In genomic region chr5:2166979-2167377, GRCh38 we compare ENCODE assay signal across 32 cellular contexts.
"Had no signal": no experiment of that assay in that cellular context is flagged by ENCODE, and none has a peak within 500 bp of the region (broad histone marks: within the 10 kb centered on the region; RNA-seq: fewer than 3 reads in every experiment).

No MANE protein-coding gene starts in this region.

- ATAC-seq: activated CD8-positive, alpha-beta T cell treated with anti-CD3 and anti-CD28 coated beads for 36 hours; activated T-cell treated with anti-CD3 and anti-CD28 coated beads, Interleukin-2, amount 50 U/mL, for 72 hours; activated T-helper 17 cell treated with anti-CD3 and anti-CD28 coated beads, Interleukin-2, amount 50 U/mL, for 72 hours; PC-3 had no signal

- H3K27ac Mint-ChIP-seq: activated CD4-positive, alpha-beta T cell treated with anti-CD3 and anti-CD28 coated beads, Interleukin-2, amount 10 ng/mL, durations not matched to agents 24 days and 14 days; activated CD8-positive, alpha-beta T cell treated with anti-CD3 and anti-CD28 coated beads for 36 hours; activated naive CD8-positive, alpha-beta T cell treated with anti-CD3 and anti-CD28 coated beads for 36 hours; activated T-cell treated with anti-CD3 and anti-CD28 coated beads, Interleukin-2, amount 50 U/mL, for 72 hours; activated T-helper 17 cell treated with anti-CD3 and anti-CD28 coated beads, Interleukin-2, amount 50 U/mL, for 72 hours; T-helper 1 cell treated with Interleukin-12 subunit alpha and Interleukin-12 subunit beta and Interleukin-4 antibody, amounts not matched to agents 30 μg/mL and 1 μg/mL, for 36 hours; T-helper 2 cell treated with Interferon-gamma antibody and Interleukin-4, amounts not matched to agents 5 μg/mL and 100 μg/mL, for 36 hours had no signal

- H3K27ac ChIP-seq: ascending aorta, cardiac muscle cell, KMS-11, Peyer's patch, SJSA1 had no signal

- H3K27me3 ChIP-seq: ascending aorta, cardiac muscle cell, Peyer's patch, SJSA1 had no signal

- DNase-seq: activated CD4-positive, alpha-beta T cell treated with anti-CD3 and anti-CD28 coated beads, Interleukin-2, amount 10 ng/mL, durations not matched to agents 24 days and 14 days; activated CD4-positive, alpha-beta T cell treated with anti-CD3 and anti-CD28 coated beads, Interleukin-2, amount 50 U/mL, for 4 hours; activated CD8-positive, alpha-beta T cell treated with anti-CD3 and anti-CD28 coated beads for 36 hours; activated effector memory CD4-positive, alpha-beta T cell treated with anti-CD3 and anti-CD28 coated beads, Interleukin-2, amount 50 U/mL, for 16 hours; activated naive CD4-positive, alpha-beta T cell; activated naive CD4-positive, alpha-beta T cell treated with anti-CD3 and anti-CD28 coated beads, Interleukin-2, amount 50 U/mL, for 16 hours; activated naive CD8-positive, alpha-beta T cell treated with anti-CD3 and anti-CD28 coated beads for 36 hours; activated T-cell treated with anti-CD3 and anti-CD28 coated beads, Interleukin-2, amount 50 U/mL, for 1 hour; activated T-cell treated with anti-CD3 and anti-CD28 coated beads, Interleukin-2, amount 50 U/mL, for 72 hours; amygdala; MM.1S; MV-4-11; NCI-H1092; NCI-H1436 treated with DMSO at 0.1 percent for 48 hours; NCI-H1694 treated with DMSO at 0.1 percent for 48 hours; NCI-H2029; NCI-H510A; NCI-H526; NCI-H748 treated with DMSO at 0.1 percent for 48 hours; NK-92 treated with Interleukin-12 subunit alpha and Interleukin-12 subunit beta, amount 100 ng/mL, for 24 hours; PC-3; RPMI8226; SHP77 treated with DMSO at 0.1 percent for 48 hours; SK-N-SH had no signal

- H3K9me3 Mint-ChIP-seq: activated CD4-positive, alpha-beta T cell treated with anti-CD3 and anti-CD28 coated beads, Interleukin-2, amount 10 ng/mL, durations not matched to agents 24 days and 14 days; activated CD8-positive, alpha-beta T cell treated with anti-CD3 and anti-CD28 coated beads for 36 hours; activated naive CD8-positive, alpha-beta T cell treated with anti-CD3 and anti-CD28 coated beads for 36 hours; activated T-cell treated with anti-CD3 and anti-CD28 coated beads, Interleukin-2, amount 50 U/mL, for 72 hours; activated T-helper 17 cell treated with anti-CD3 and anti-CD28 coated beads, Interleukin-2, amount 50 U/mL, for 72 hours; T-helper 1 cell treated with Interleukin-12 subunit alpha and Interleukin-12 subunit beta and Interleukin-4 antibody, amounts not matched to agents 30 μg/mL and 1 μg/mL, for 36 hours; T-helper 2 cell treated with Interferon-gamma antibody and Interleukin-4, amounts not matched to agents 5 μg/mL and 100 μg/mL, for 36 hours had no signal

- H3K4me3 Mint-ChIP-seq: activated CD4-positive, alpha-beta T cell treated with anti-CD3 and anti-CD28 coated beads, Interleukin-2, amount 10 ng/mL, durations not matched to agents 24 days and 14 days; activated CD8-positive, alpha-beta T cell treated with anti-CD3 and anti-CD28 coated beads for 36 hours; activated naive CD8-positive, alpha-beta T cell treated with anti-CD3 and anti-CD28 coated beads for 36 hours; activated T-cell treated with anti-CD3 and anti-CD28 coated beads, Interleukin-2, amount 50 U/mL, for 72 hours; activated T-helper 17 cell treated with anti-CD3 and anti-CD28 coated beads, Interleukin-2, amount 50 U/mL, for 72 hours; T-helper 1 cell treated with Interleukin-12 subunit alpha and Interleukin-12 subunit beta and Interleukin-4 antibody, amounts not matched to agents 30 μg/mL and 1 μg/mL, for 36 hours; T-helper 2 cell treated with Interferon-gamma antibody and Interleukin-4, amounts not matched to agents 5 μg/mL and 100 μg/mL, for 36 hours had no signal

- H3K36me3 ChIP-seq: ascending aorta, cardiac muscle cell, Peyer's patch, SJSA1 had no signal

- H3K4me1 ChIP-seq: ascending aorta, Peyer's patch, SJSA1 had no signal

- H3K36me3 Mint-ChIP-seq: activated naive CD8-positive, alpha-beta T cell treated with anti-CD3 and anti-CD28 coated beads for 36 hours had no signal

- H3K27me3 Mint-ChIP-seq: activated CD4-positive, alpha-beta T cell treated with anti-CD3 and anti-CD28 coated beads, Interleukin-2, amount 10 ng/mL, durations not matched to agents 24 days and 14 days had no signal

- H3K4me3 ChIP-seq: ascending aorta, cardiac muscle cell, Peyer's patch, SJSA1 had no signal

- H3K9me3 ChIP-seq: ascending aorta, Peyer's patch, SK-N-SH had no signal

- H3K4me1 Mint-ChIP-seq: activated CD4-positive, alpha-beta T cell treated with anti-CD3 and anti-CD28 coated beads, Interleukin-2, amount 10 ng/mL, durations not matched to agents 24 days and 14 days; activated naive CD8-positive, alpha-beta T cell treated with anti-CD3 and anti-CD28 coated beads for 36 hours; activated T-helper 17 cell treated with anti-CD3 and anti-CD28 coated beads, Interleukin-2, amount 50 U/mL, for 72 hours had no signal
